ENCODE assay signal across 8 cellular contexts in genomic region chr14:105974902-105975301, GRCh38.
DNase-seq lines count a peak whose midpoint lies in the region; ATAC-seq and TF ChIP-seq lines count a peak whose summit lies in the region.

No MANE protein-coding gene starts in this region.

- TF ChIP-seq POLR2A in HCT116 (IDR thresholded peaks at IDR 0.05; ENCODE audit: borderline replicate concordance, extremely low read depth, insufficient read depth, insufficient read length) = no peak
- no peak for TF ChIP-seq POLR2A in tibial nerve (IDR thresholded peaks at IDR 0.05)

- H3K9me3 Mint-ChIP-seq in activated naive CD4-positive, alpha-beta T cell treated with anti-CD3 and anti-CD28 coated beads for 36 hours = no peaks in the 10 kb centered on the region

- H3K27ac Mint-ChIP-seq in activated naive CD4-positive, alpha-beta T cell treated with anti-CD3 and anti-CD28 coated beads for 36 hours = no peak overlapping the region

- CTCF ChIA-PET in HCT116 (lab: Charles Lee) (interaction anchor here (1.0 to 1.3 kb wide), 3 partner anchors 31 to 64 kb away, joined by 3 to 5 read pairs (median 3); no protein-coding TSS in a partner anchor), SK-N-SH (lab: Yijun Ruan, JAX) (interaction anchor here (0.7 to 2.0 kb wide), 5 partner anchors 14 to 304 kb away, joined by 3 to 9 read pairs (median 3); no protein-coding TSS in a partner anchor)
- CTCF ChIA-PET in activated naive CD4-positive, alpha-beta T cell treated with anti-CD3 and anti-CD28 coated beads for 36 hours (lab: Charles Lee) = interaction anchor here (0.8 to 2.5 kb wide), 18 partner anchors 11 to 144 kb away, joined by 3 to 23 read pairs (median 4); no protein-coding TSS in a partner anchor

- H3K79me2 ChIP-seq in HCT116 (ENCODE audit: insufficient read depth, low read length) (no peaks in the 10 kb centered on the region), SK-N-SH (ENCODE audit: insufficient read depth) (no peaks in the 10 kb centered on the region)

- no peaks in the 10 kb centered on the region for H3F3A ChIP-seq in SK-N-SH (replicated peaks; ENCODE audit: insufficient read depth)

- H3K27ac ChIP-seq in HCT116 (ENCODE audit: low read depth, low read length) (no peak overlapping the region), SK-N-SH (ENCODE audit: low read depth in 2 of 2, low read length in 1 of 2) (no peak overlapping the region), tibial nerve (no peak overlapping the region)

- H3K9ac ChIP-seq in HCT116 (ENCODE audit: low read length) (no peak overlapping the region), SK-N-SH (no peak overlapping the region)

- H3K9me3 ChIP-seq in HCT116 (ENCODE audit: control insufficient read depth in 1 of 2, insufficient read depth in 1 of 2, low read depth in 1 of 2, low read length in 2 of 2) (no peaks in the 10 kb centered on the region), SK-N-SH (no peaks in the 10 kb centered on the region), tibial nerve (no peaks in the 10 kb centered on the region)

- TF ChIP-seq RAD21 in HCT116 (IDR thresholded peaks at IDR 0.05; ENCODE audit: low read depth) (peak; percentile 53), SK-N-SH (IDR thresholded peaks at IDR 0.05; ENCODE audit: low read length) (peak; percentile 52)

- RAD21 ChIA-PET in HCT116 (lab: Charles Lee; ENCODE audit: low non-redundant PET in 1 of 2, low total read pairs in 2 of 2, uncharacterized antibody in 2 of 2, unreplicated experiment in 2 of 2) = no interaction called here

- intact Hi-C loops in HCT116 (cut with micrococcal nuclease) = loop anchor here (1.0 kb wide), 1 partner anchor 31 kb away; no protein-coding TSS in a partner anchor
- intact Hi-C loops in activated naive CD4-positive, alpha-beta T cell treated with anti-CD3 and anti-CD28 coated beads for 36 hours (cut with micrococcal nuclease) = loop anchor here (1.0 to 2.0 kb wide), 2 partner anchors 24 to 70 kb away; no protein-coding TSS in a partner anchor

- H3K36me3 ChIP-seq in HCT116 (ENCODE audit: control insufficient read depth in 1 of 2, insufficient read depth in 2 of 2, low read length in 2 of 2) (no peaks in the 10 kb centered on the region), SK-N-SH (replicated peaks in 1 of 2; ENCODE audit: control insufficient read depth in 1 of 2, insufficient read depth in 2 of 2, low read length in 1 of 2) (no peaks in the 10 kb centered on the region), tibial nerve (no peaks in the 10 kb centered on the region)

- no peak overlapping the region for H3K4me3 Mint-ChIP-seq in activated naive CD4-positive, alpha-beta T cell treated with anti-CD3 and anti-CD28 coated beads for 36 hours

- TF ChIP-seq CTCF in HCT116 (IDR thresholded peaks at IDR 0.05 in 2 of 3, conservative IDR thresholded peaks at IDR 0.05 in 1 of 3; ENCODE audit: borderline replicate concordance in 1 of 3, insufficient read depth in 1 of 3, low read depth in 2 of 3, low read length in 2 of 3) (peak; percentile 45 to 80 (median 48); a peak in 5 of 6 replicates), SK-N-SH (IDR thresholded peaks at IDR 0.05) (peak; percentile 59), tibial nerve (IDR thresholded peaks at IDR 0.05) (no peak)

- no peaks in the 10 kb centered on the region for H4K20me1 ChIP-seq in HCT116 (ENCODE audit: insufficient read depth)
- no peaks in the 10 kb centered on the region for H4K20me1 ChIP-seq in SK-N-SH (ENCODE audit: insufficient read depth)

- H3K4me1 Mint-ChIP-seq in activated naive CD4-positive, alpha-beta T cell treated with anti-CD3 and anti-CD28 coated beads for 36 hours (ENCODE audit: low read depth) = peaks cover under 1% of the 10 kb centered on the region

- POLR2A ChIA-PET in HCT116 (lab: Charles Lee) (no interaction called here), SK-N-SH (lab: Yijun Ruan, JAX) (no interaction called here)

- H3K4me2 ChIP-seq in HCT116 (ENCODE audit: low read length) (no peak overlapping the region), SK-N-SH (no peak overlapping the region)

- no peaks in the 10 kb centered on the region for H3K27me3 Mint-ChIP-seq in activated naive CD4-positive, alpha-beta T cell treated with anti-CD3 and anti-CD28 coated beads for 36 hours (ENCODE audit: low read depth)

- WGBS in SK-N-SH (ENCODE audit: low lambda C conversion rate) = 0% methylated on average over 2 of the region's 6 CpGs
- 20 to 49% methylated on average over 2 to 6 of the region's 6 CpGs for WGBS in tibial nerve, 2 donors

- DNase-seq in HCT116 (ENCODE audit: low read depth, low spot score) = peak; percentile 8
- DNase-seq in SK-N-SH = peak; percentile 72
- peak; percentile 64 for DNase-seq in activated naive CD4-positive, alpha-beta T cell treated with anti-CD3 and anti-CD28 coated beads for 36 hours
- peak; percentile 37 for DNase-seq in stimulated activated CD8-positive, alpha-beta memory T cell treated with anti-CD3 and anti-CD28 coated beads, Interleukin-15, amount 100 ng/mL, for 24 hours (ENCODE audit: low read depth)
- no peak for DNase-seq in middle frontal gyrus (ENCODE audit: extremely low spot score, low spot score)
- no peak for DNase-seq in occipital lobe (lab: John Stamatoyannopoulos, UW)
- DNase-seq in tibial nerve (ENCODE audit: low spot score in 2 of 2) = no peak
- DNase-seq in NOMO-1 treated with dmso at 0.1 percent for 144 hours (lab: John Stamatoyannopoulos, UW; ENCODE audit: unreplicated experiment) = no peak

- H3K27me3 ChIP-seq in HCT116 (ENCODE audit: insufficient read depth, low read length) (no peaks in the 10 kb centered on the region), SK-N-SH (ENCODE audit: insufficient read depth) (peaks cover 7% of the 10 kb centered on the region; the same call in 1 of the 2 replicates), tibial nerve (no peaks in the 10 kb centered on the region)

- H3K4me3 ChIP-seq in HCT116 (replicated peaks in 1 of 2; ENCODE audit: low read depth in 1 of 2, low read length in 2 of 2) = no peak overlapping the region
- H3K4me3 ChIP-seq in SK-N-SH (ENCODE audit: low read depth in 2 of 2, low read length in 1 of 2) = no peak overlapping the region
- H3K4me3 ChIP-seq in tibial nerve = no peak overlapping the region

- H3K4me1 ChIP-seq in HCT116 (ENCODE audit: control insufficient read depth in 1 of 2, insufficient read depth in 2 of 2, low read length in 2 of 2) (no peaks in the 10 kb centered on the region), SK-N-SH (ENCODE audit: control insufficient read depth in 1 of 2, insufficient read depth in 2 of 2, low read depth in 1 of 2, low read length in 1 of 2) (no peaks in the 10 kb centered on the region), tibial nerve (no peaks in the 10 kb centered on the region)

- BruUV-seq in HCT116 (replicated peaks; lab: Mats Ljungman, UMichigan) = no TSS peak

- H3K9me2 ChIP-seq in HCT116 (ENCODE audit: insufficient read depth) = no peaks in the 10 kb centered on the region
- no peaks in the 10 kb centered on the region for H3K9me2 ChIP-seq in SK-N-SH

- no peaks in the 10 kb centered on the region for H3K36me3 Mint-ChIP-seq in activated naive CD4-positive, alpha-beta T cell treated with anti-CD3 and anti-CD28 coated beads for 36 hours (ENCODE audit: low read depth)

- TF ChIP-seq EP300 in SK-N-SH (IDR thresholded peaks at IDR 0.05; ENCODE audit: borderline replicate concordance in 1 of 2, low read depth in 1 of 2, low read length in 1 of 2) (no peak), tibial nerve (IDR thresholded peaks at IDR 0.05) (no peak)

- no peak overlapping the region for H2AFZ ChIP-seq in HCT116 (ENCODE audit: low read depth, low read length, poor library complexity, severe bottlenecking)
- H2AFZ ChIP-seq in SK-N-SH (ENCODE audit: low read depth) = no peak overlapping the region

- ATAC-seq in HCT116 = peak; percentile 67; the same call in 1 of the 2 replicates

TF ChIP-seq in HCT116, 20 proteins besides CTCF, POLR2A, EP300 and RAD21 (continues in another document):
- no peak for TF ChIP-seq YY1 (IDR thresholded peaks at IDR 0.05; ENCODE audit: extremely low read depth, insufficient replicate concordance, low read depth, low read length)
- no peak for TF ChIP-seq ZFX (IDR thresholded peaks at IDR 0.05)
- no peak for TF ChIP-seq TCF7L2 (IDR thresholded peaks at IDR 0.05; ENCODE audit: borderline replicate concordance, extremely low read depth, insufficient read depth, insufficient read length)
- TF ChIP-seq ZNF274 (IDR thresholded peaks at IDR 0.05; ENCODE audit: low read depth, low read length) = no peak

TF ChIP-seq in SK-N-SH, 30 proteins besides CTCF, POLR2A, EP300 and RAD21:
- no peak for TF ChIP-seq RFX5 (IDR thresholded peaks at IDR 0.05; ENCODE audit: low read length)
- TF ChIP-seq SMC3 (IDR thresholded peaks at IDR 0.05; ENCODE audit: low read depth, low read length) = peak; percentile 53

Comparison
In these comparisons a context has a peak if more than half of its experiments do, and no peak if none do; other contexts are left out.
1. DNase-seq: peak in HCT116 (single experiment), SK-N-SH (single experiment), activated naive CD4-positive, alpha-beta T cell treated with anti-CD3 and anti-CD28 coated beads for 36 hours (single experiment) and stimulated activated CD8-positive, alpha-beta memory T cell treated with anti-CD3 and anti-CD28 coated beads, Interleukin-15, amount 100 ng/mL, for 24 hours (single experiment); none in middle frontal gyrus (single experiment), occipital lobe (single experiment), tibial nerve (0 of 2) and NOMO-1 treated with dmso at 0.1 percent for 144 hours (single experiment).
2. CTCF ChIP-seq: peak in HCT116 (3 of 3) and SK-N-SH (single experiment); none in tibial nerve (0 of 5).
3. Of the 11 proteins assayed by ChIP-seq in both SK-N-SH and HCT116: peak only in SK-N-SH: none; only in HCT116: none; in both: CTCF and RAD21; in neither: 9.